Comparison of ENCODE assay signal across 26 cellular contexts in the genomic region with DNA sequence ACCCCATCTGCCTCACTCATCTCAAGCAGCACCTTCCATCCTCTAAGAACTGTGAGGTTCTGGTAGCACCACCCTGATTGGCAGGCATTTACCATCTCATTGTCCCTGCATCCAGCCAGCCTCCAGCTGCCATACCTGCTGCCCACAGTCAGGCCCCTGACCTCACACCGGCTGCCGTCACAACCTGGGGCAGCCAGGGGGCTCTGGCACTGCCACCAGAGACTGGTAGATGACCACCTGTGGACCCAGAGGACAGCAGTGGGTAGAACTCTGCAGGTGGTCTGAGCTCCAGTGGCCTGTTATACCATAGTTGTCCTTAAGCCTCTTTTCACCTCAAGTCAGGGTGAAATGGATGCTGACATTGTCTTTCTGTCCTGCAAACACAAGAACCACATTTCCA.
"Had no signal": no experiment of that assay in that cellular context is flagged by ENCODE, and none has a peak within 500 bp of the region (broad histone marks: within the 10 kb centered on the region; RNA-seq: fewer than 3 reads in every experiment).

No MANE protein-coding gene starts in this region.

- H3K27ac ChIP-seq: ascending aorta, cardiac muscle cell, VCaP had no signal

- H3K9me3 ChIP-seq: ascending aorta had no signal

- DNase-seq: activated B cell treated with CpG ODN at 0.5 μM for 24 hours; activated CD4-positive, alpha-beta memory T cell treated with anti-CD3 and anti-CD28 coated beads for 36 hours; activated CD4-positive, alpha-beta T cell treated with anti-CD3 and anti-CD28 coated beads for 4 hours; activated CD4-positive, alpha-beta T cell treated with anti-CD3 and anti-CD28 coated beads, Interleukin-2, amount 10 ng/mL, durations not matched to agents 24 days and 14 days; activated CD4-positive, alpha-beta T cell treated with anti-CD3 and anti-CD28 coated beads, Interleukin-2, amount 50 U/mL, for 1 hour; activated CD4-positive, alpha-beta T cell treated with anti-CD3 and anti-CD28 coated beads, Interleukin-2, amount 50 U/mL, for 4 hours; activated CD4-positive, CD25-positive, alpha-beta regulatory T cell treated with anti-CD3 and anti-CD28 coated beads, Interleukin-2, amount 50 U/mL, for 72 hours; activated CD8-positive, alpha-beta memory T cell treated with anti-CD3 and anti-CD28 coated beads, Interleukin-2, amount 50 U/mL, for 4 hours; activated CD8-positive, alpha-beta T cell treated with anti-CD3 and anti-CD28 coated beads for 36 hours; activated effector memory CD4-positive, alpha-beta T cell treated with Interleukin-2 at 50 U/mL for 16 hours; activated gamma-delta T cell; activated naive CD4-positive, alpha-beta T cell treated with anti-CD3 and anti-CD28 coated beads, Interleukin-2, amount 10 ng/mL, durations not matched to agents 7 days and 5 days; activated naive CD4-positive, alpha-beta T cell treated with Interleukin-2 at 50 U/mL for 16 hours; activated naive CD8-positive, alpha-beta T cell treated with anti-CD3 and anti-CD28 coated beads, Interleukin-2, amount 10 ng/mL, durations not matched to agents 7 days and 5 days; activated naive CD8-positive, alpha-beta T cell treated with anti-CD3 and anti-CD28 coated beads, Interleukin-2, amount 50 U/mL, for 24 hours; activated T-cell treated with anti-CD3 and anti-CD28 coated beads, Interleukin-2, amount 50 U/mL, for 24 hours; activated T-cell treated with anti-CD3 and anti-CD28 coated beads, Interleukin-2, amount 50 U/mL, for 48 hours; amygdala; anterior cingulate cortex; central memory CD4-positive, alpha-beta T cell; T-helper 1 cell; T-helper 2 cell; T-helper 9 cell had no signal

- H3K4me1 ChIP-seq: ascending aorta had no signal

- H3K4me3 ChIP-seq: ascending aorta, cardiac muscle cell had no signal

- H3K36me3 ChIP-seq: ascending aorta, cardiac muscle cell had no signal

- H3K27me3 ChIP-seq: ascending aorta, cardiac muscle cell had no signal

- ATAC-seq: activated CD8-positive, alpha-beta T cell treated with anti-CD3 and anti-CD28 coated beads for 36 hours; activated naive CD8-positive, alpha-beta T cell treated with anti-CD3 and anti-CD28 coated beads, Interleukin-2, amount 50 U/mL, for 24 hours had no signal
